Comparison of ENCODE assay signal across 17 cellular contexts in genomic region chr2:10919415-10919775, GRCh38. TPM values are rescaled to one million over a fixed set of nuclear protein-coding genes. Genes with fewer than 3 reads are reported as not detected.
DNase-seq lines count a peak whose midpoint lies in the region; ATAC-seq, FAIRE-seq and TF ChIP-seq lines count a peak whose summit lies in the region.
"Had no signal": no experiment of that assay in that cellular context is flagged by ENCODE, and none has a peak within 500 bp of the region (broad histone marks: within the 10 kb centered on the region; RNA-seq: fewer than 3 reads in every experiment).

No MANE protein-coding gene starts in this region.

- no peaks in the 10 kb centered on the region for H3K36me3 ChIP-seq in ACC112 (ENCODE audit: insufficient read depth, low read length)
- no peaks in the 10 kb centered on the region for H3K36me3 ChIP-seq in BLaER1 treated with 17β-estradiol and CSF1 and Interleukin-3, amounts not matched to agents 10 nM and 100 nM
- H3K36me3 ChIP-seq in K562 (ENCODE audit: control insufficient read depth, insufficient read depth, low read length) = no peaks in the 10 kb centered on the region
- no peaks in the 10 kb centered on the region for H3K36me3 ChIP-seq in mesenchymal stem cell (ENCODE audit: control insufficient read depth in 1 of 2, insufficient read depth in 2 of 2, low read depth in 1 of 2, low read length in 2 of 2)
- H3K36me3 ChIP-seq: Peyer's patch, SJCRH30 had no signal

- no peak overlapping the region for H2AFZ ChIP-seq in ACC112 (ENCODE audit: low read length, unreplicated experiment)
- no peak overlapping the region for H2AFZ ChIP-seq in K562 (ENCODE audit: low read depth, low read length)
- no peak overlapping the region for H2AFZ ChIP-seq in mesenchymal stem cell (ENCODE audit: low read depth, low read length)

- no peak for TF ChIP-seq EP300 in K562 (IDR thresholded peaks at IDR 0.05; ENCODE audit: low read length)

- H3K9me1 ChIP-seq in K562 (ENCODE audit: control insufficient read depth, insufficient read depth, low read length) = peaks cover 8% of the 10 kb centered on the region

- no peak overlapping the region for H2BK120ac ChIP-seq in mesenchymal stem cell (ENCODE audit: low read depth, low read length)

- no peaks in the 10 kb centered on the region for H3K79me1 ChIP-seq in mesenchymal stem cell (replicated peaks; ENCODE audit: low read length, poor library complexity, severe bottlenecking)

- no peak overlapping the region for H3K18ac ChIP-seq in mesenchymal stem cell (ENCODE audit: low read depth in 1 of 2, low read length in 2 of 2)

- H3K4me3 ChIP-seq in ACC112 (ENCODE audit: low read depth, low read length) (peak overlapping the region; percentile 60; the same call in 1 of the 2 replicates), K562 (no peak overlapping the region), mesenchymal stem cell (ENCODE audit: insufficient read depth in 1 of 2, low read depth in 1 of 2, low read length in 2 of 2) (peak overlapping the region in 1 of 2 experiments; percentile 34)
- no peak overlapping the region for H3K4me3 ChIP-seq in BLaER1 treated with 17β-estradiol and CSF1 and Interleukin-3, amounts not matched to agents 10 nM and 100 nM
- H3K4me3 ChIP-seq: A549, Peyer's patch, SJCRH30 had no signal

- no peak overlapping the region for H3K4ac ChIP-seq in mesenchymal stem cell (ENCODE audit: low read depth in 1 of 2, low read length in 2 of 2)

- H3K4me1 ChIP-seq in ACC112 (ENCODE audit: control insufficient read depth, insufficient read depth, low read length, unreplicated experiment) (peaks cover 9% of the 10 kb centered on the region), K562 (replicated peaks in 1 of 2; ENCODE audit: control insufficient read depth in 2 of 2, insufficient read depth in 2 of 2, low read length in 2 of 2) (peaks cover 10% of the 10 kb centered on the region in 2 experiments; a peak in 4 of 5 replicates), mesenchymal stem cell (ENCODE audit: control insufficient read depth, insufficient read depth, low read depth, low read length) (peaks cover 4% of the 10 kb centered on the region)
- peaks cover 0 to 49% (median 40%) of the 10 kb centered on the region in 10 experiments; a peak in 17 of 20 replicates for H3K4me1 ChIP-seq in BLaER1 treated with 17β-estradiol and CSF1 and Interleukin-3, amounts not matched to agents 10 nM and 100 nM
- H3K4me1 ChIP-seq: A549, Caco-2, SJCRH30 had no signal

- no peak overlapping the region for H3K23ac ChIP-seq in mesenchymal stem cell (ENCODE audit: low read length in 2 of 2)

- peak overlapping the region; percentile 36 for H4K91ac ChIP-seq in mesenchymal stem cell (ENCODE audit: low read length)

- no peak overlapping the region for H3K9ac ChIP-seq in BLaER1 treated with 17β-estradiol and CSF1 and Interleukin-3, amounts not matched to agents 10 nM and 100 nM
- no peak overlapping the region for H3K9ac ChIP-seq in K562 (ENCODE audit: insufficient read depth in 1 of 2, low read depth in 2 of 2, low read length in 2 of 2)
- no peak overlapping the region for H3K9ac ChIP-seq in mesenchymal stem cell (ENCODE audit: low read length)

- H3K4me3 Mint-ChIP-seq in activated CD4-positive, alpha-beta memory T cell treated with anti-CD3 and anti-CD28 coated beads, Interleukin-2, amount 10 ng/mL, durations not matched to agents 7 days and 5 days = no peak overlapping the region
- H3K4me3 Mint-ChIP-seq: CD4-positive, alpha-beta memory T cell had no signal

- H3K27me3 Mint-ChIP-seq in activated CD4-positive, alpha-beta memory T cell treated with anti-CD3 and anti-CD28 coated beads, Interleukin-2, amount 10 ng/mL, durations not matched to agents 7 days and 5 days = peaks cover 14% of the 10 kb centered on the region

- in situ Hi-C loops in K562 (cut with MboI) = no loop called here

- intact Hi-C loops in K562 (cut with micrococcal nuclease) = no loop called here

- 2% methylated on average over 9 of the region's 9 CpGs for WGBS in K562 (ENCODE audit: insufficient coverage, low coverage, missing lambda C conversion rate)
- 85% methylated on average over 8 of the region's 9 CpGs for WGBS in mesenchymal stem cell

- no peak overlapping the region for H4K8ac ChIP-seq in mesenchymal stem cell (ENCODE audit: low read length)

- peak overlapping the region in 10 of 11 experiments; percentile 1 to 87 (median 75); a peak in 18 of 22 replicates for H3K4me2 ChIP-seq in BLaER1 treated with 17β-estradiol and CSF1 and Interleukin-3, amounts not matched to agents 10 nM and 100 nM
- H3K4me2 ChIP-seq in K562 (ENCODE audit: insufficient read depth, low read length) (peak overlapping the region; percentile 1; the same call in 1 of the 2 replicates), mesenchymal stem cell (ENCODE audit: low read length, poor library complexity, severe bottlenecking) (no peak overlapping the region)
- H3K4me2 ChIP-seq: A549 had no signal

- no peak overlapping the region for H2BK5ac ChIP-seq in mesenchymal stem cell (ENCODE audit: low read depth, low read length, poor library complexity, severe bottlenecking)

- no peaks in the 10 kb centered on the region for H3K9me3 Mint-ChIP-seq in activated CD4-positive, alpha-beta memory T cell treated with anti-CD3 and anti-CD28 coated beads, Interleukin-2, amount 10 ng/mL, durations not matched to agents 7 days and 5 days
- H3K9me3 Mint-ChIP-seq: CD4-positive, alpha-beta memory T cell had no signal

- no peak overlapping the region for H2AK5ac ChIP-seq in mesenchymal stem cell (ENCODE audit: low read length, severe bottlenecking)

- no peak for FAIRE-seq in K562 (lab: Jason Lieb, UNC)
- FAIRE-seq: A549 had no signal

- CTCF ChIA-PET in K562 (lab: Yijun Ruan, JAX; ENCODE audit: low intra/inter-chr PET ratio) = no interaction called here
- CTCF ChIA-PET in activated CD4-positive, alpha-beta memory T cell treated with anti-CD3 and anti-CD28 coated beads, Interleukin-2, amount 10 ng/mL, durations not matched to agents 7 days and 5 days (lab: Charles Lee) = no interaction called here

- no peak for TF ChIP-seq POLR2A in K562 (conservative IDR thresholded peaks at IDR 0.05)

- no peak for TF ChIP-seq CTCF in K562 (IDR thresholded peaks at IDR 0.05 in 2 of 3, conservative IDR thresholded peaks at IDR 0.05 in 1 of 3; ENCODE audit: insufficient read depth in 2 of 3, low read depth in 1 of 3, low read length in 3 of 3)

- POLR2A ChIA-PET in K562 (lab: Yijun Ruan, JAX) = no interaction called here
- POLR2A ChIA-PET in activated CD4-positive, alpha-beta memory T cell treated with anti-CD3 and anti-CD28 coated beads, Interleukin-2, amount 10 ng/mL, durations not matched to agents 7 days and 5 days (lab: Charles Lee) = no interaction called here

- BruUV-seq in K562 (replicated peaks; lab: Mats Ljungman, UMichigan) = no TSS peak

- no peak overlapping the region for H2BK12ac ChIP-seq in mesenchymal stem cell (ENCODE audit: low read length in 2 of 2)

- H3K9me3 ChIP-seq in BLaER1 treated with 17β-estradiol and CSF1 and Interleukin-3, amounts not matched to agents 10 nM and 100 nM (replicated peaks in 1 of 11) = 0 out of 22 replicates have a peak, but pooled peaks cover 0 to 4% (median 0%) of the 10 kb centered on the region in 11 experiments
- H3K9me3 ChIP-seq in K562 (replicated peaks; ENCODE audit: control insufficient read depth, insufficient read depth, low read depth, low read length) (no peaks in the 10 kb centered on the region), mesenchymal stem cell (ENCODE audit: control insufficient read depth, low read length) (no peaks in the 10 kb centered on the region)
- H3K9me3 ChIP-seq: A549, Caco-2, Peyer's patch, SJCRH30 had no signal

- no peak overlapping the region for H3K27ac Mint-ChIP-seq in activated CD4-positive, alpha-beta memory T cell treated with anti-CD3 and anti-CD28 coated beads, Interleukin-2, amount 10 ng/mL, durations not matched to agents 7 days and 5 days
- H3K27ac Mint-ChIP-seq: CD4-positive, alpha-beta memory T cell had no signal

- H3K4me1 Mint-ChIP-seq in activated CD4-positive, alpha-beta memory T cell treated with anti-CD3 and anti-CD28 coated beads, Interleukin-2, amount 10 ng/mL, durations not matched to agents 7 days and 5 days = no peaks in the 10 kb centered on the region

- no peak for ATAC-seq in K562
- no peak for ATAC-seq in HG03520 (IDR thresholded peaks at IDR 0.05; ENCODE audit: unreplicated experiment)
- no peak for ATAC-seq in GM18519 (IDR thresholded peaks at IDR 0.05; ENCODE audit: low FRiP score, unreplicated experiment)
- ATAC-seq: A549 had no signal

- no peak overlapping the region for H3K27ac ChIP-seq in ACC112 (ENCODE audit: low read depth, low read length)
- H3K27ac ChIP-seq in BLaER1 treated with 17β-estradiol and CSF1 and Interleukin-3, amounts not matched to agents 10 nM and 100 nM = no peak overlapping the region
- no peak overlapping the region for H3K27ac ChIP-seq in K562 (ENCODE audit: extremely low read depth, low read depth, low read length)
- no peak overlapping the region for H3K27ac ChIP-seq in mesenchymal stem cell (ENCODE audit: low read length, poor library complexity, severe bottlenecking)
- H3K27ac ChIP-seq: A549, Peyer's patch, SJCRH30 had no signal

- peak overlapping the region; percentile 46 for H2BK15ac ChIP-seq in mesenchymal stem cell (ENCODE audit: low read depth, poor library complexity, severe bottlenecking)

- no peak overlapping the region for H3K14ac ChIP-seq in mesenchymal stem cell (ENCODE audit: low read length in 2 of 2)

- peaks cover 0 to 9% (median 0%) of the 10 kb centered on the region in 11 experiments; a peak in 3 of 22 replicates for H4K20me1 ChIP-seq in BLaER1 treated with 17β-estradiol and CSF1 and Interleukin-3, amounts not matched to agents 10 nM and 100 nM
- peaks cover 19% of the 10 kb centered on the region; the same call in 1 of the 2 replicates for H4K20me1 ChIP-seq in K562 (replicated peaks; ENCODE audit: control insufficient read depth, insufficient read depth, low read length)

- no peaks in the 10 kb centered on the region for H3K36me3 Mint-ChIP-seq in activated CD4-positive, alpha-beta memory T cell treated with anti-CD3 and anti-CD28 coated beads, Interleukin-2, amount 10 ng/mL, durations not matched to agents 7 days and 5 days (ENCODE audit: low read depth)
- H3K36me3 Mint-ChIP-seq: CD4-positive, alpha-beta memory T cell had no signal

- no peak for TF ChIP-seq RAD21 in K562 (CRISPR knock-in tag; conservative IDR thresholded peaks at IDR 0.05 in 1 of 2, IDR thresholded peaks at IDR 0.05 in 1 of 2)

- no peaks in the 10 kb centered on the region for H3K79me2 ChIP-seq in ACC112 (ENCODE audit: control insufficient read depth, insufficient read depth, low read length, unreplicated experiment)
- H3K79me2 ChIP-seq in K562 (ENCODE audit: control insufficient read depth, insufficient read depth, low read length) = no peaks in the 10 kb centered on the region

- DNase-seq in K562 (ENCODE audit: extremely low read depth in 1 of 4, low spot score in 3 of 4) (no peak), mesenchymal stem cell (no peak), HuH-7.5 (ENCODE audit: low spot score) (no peak)
- DNase-seq in activated CD4-positive, alpha-beta memory T cell treated with anti-CD3 and anti-CD28 coated beads, Interleukin-2, amount 10 ng/mL, durations not matched to agents 7 days and 5 days = no peak
- DNase-seq: Caco-2; CD4-positive, alpha-beta memory T cell; DMS 273 treated with DMSO at 0.1 percent for 48 hours; HCEC 1CT; SJCRH30 had no signal

- peaks cover 9% of the 10 kb centered on the region for H3K27me3 ChIP-seq in ACC112 (ENCODE audit: insufficient read depth, low read length)
- H3K27me3 ChIP-seq in BLaER1 treated with 17β-estradiol and CSF1 and Interleukin-3, amounts not matched to agents 10 nM and 100 nM = peaks cover 0 to 28% (median 4%) of the 10 kb centered on the region in 11 experiments; a peak in 16 of 22 replicates
- peaks cover 32 to 82% of the 10 kb centered on the region in 2 experiments; a peak in 4 of 5 replicates for H3K27me3 ChIP-seq in K562 (ENCODE audit: control insufficient read depth in 2 of 2, insufficient read depth in 2 of 2, low read length in 2 of 2)
- H3K27me3 ChIP-seq in mesenchymal stem cell (ENCODE audit: control insufficient read depth in 1 of 2, insufficient read depth in 1 of 2, low read length in 2 of 2) = peaks cover 51 to 69% of the 10 kb centered on the region in 2 experiments
- H3K27me3 ChIP-seq: Peyer's patch had no signal

RNA-seq across cellular contexts. Expression of gene KCNF1, which starts 7.7 kb away (rescaled TPM):
- not detected in 2 replicates for total RNA-seq in K562 (2011; cell fraction: chromatin; rRNA removed; ENCODE audit: low replicate concordance)
- total RNA-seq in K562 (2011; cell fraction: nucleolus; rRNA removed) = not detected in 2 replicates
- not detected in 2 replicates for total RNA-seq in K562 (2011; cell fraction: nucleoplasm; rRNA removed)
- not detected in 2 replicates for total RNA-seq in K562 (2014; rRNA removed)
- total RNA-seq in K562 (2014; rRNA removed; fragmentation: Illumina TruSeq; extraction: Trizol) = not detected in 2 replicates
- not detected in 2 replicates for total RNA-seq in K562 (2015; rRNA removed; fragmentation: Illumina TruSeq; extraction: Trizol)
- not detected in 2 replicates for total RNA-seq in K562 (2021)
- polyA plus RNA-seq in K562 (2011; rRNA removed) = not detected in 2 replicates
- polyA plus RNA-seq in K562 (2011; cell fraction: cytosol; rRNA removed) = not detected in 2 replicates
- not detected in 2 replicates for polyA plus RNA-seq in K562 (2011; cell fraction: nucleus; rRNA removed)
- not detected in 2 replicates for polyA plus RNA-seq in K562 (2012)
- not detected in 2 replicates for polyA plus RNA-seq in K562 (2014; fragmentation: Illumina TruSeq; extraction: Trizol)
- polyA plus RNA-seq in K562 (2014; fragmentation: Nextera tagmentation; extraction: Ambion mirVana) = not detected
- not detected in 2 replicates for polyA plus RNA-seq in K562 (2014; rRNA removed)
- polyA minus RNA-seq in K562 (2011; rRNA and poly(A)+ RNA removed) = not detected in 2 replicates
- not detected in 2 replicates for polyA minus RNA-seq in K562 (2011; cell fraction: cytosol; rRNA and poly(A)+ RNA removed)
- polyA minus RNA-seq in K562 (2011; cell fraction: nucleus; rRNA and poly(A)+ RNA removed) = not detected in 2 replicates
- 1.2 TPM for polyA plus RNA-seq in mesenchymal stem cell (2013, experiment 1 of 2)
- polyA plus RNA-seq in mesenchymal stem cell (2013, experiment 2 of 2) = 1.3 TPM
- total RNA-seq in activated CD4-positive, alpha-beta memory T cell treated with anti-CD3 and anti-CD28 coated beads, Interleukin-2, amount 10 ng/mL, durations not matched to agents 7 days and 5 days = not detected
- total RNA-seq: CD4-positive, alpha-beta memory T cell; OCI-LY7 had no signal
- polyA plus RNA-seq: BJ; CD4-positive, alpha-beta memory T cell had no signal
